ENCODE assay signal across 21 cellular contexts in the genomic region with DNA sequence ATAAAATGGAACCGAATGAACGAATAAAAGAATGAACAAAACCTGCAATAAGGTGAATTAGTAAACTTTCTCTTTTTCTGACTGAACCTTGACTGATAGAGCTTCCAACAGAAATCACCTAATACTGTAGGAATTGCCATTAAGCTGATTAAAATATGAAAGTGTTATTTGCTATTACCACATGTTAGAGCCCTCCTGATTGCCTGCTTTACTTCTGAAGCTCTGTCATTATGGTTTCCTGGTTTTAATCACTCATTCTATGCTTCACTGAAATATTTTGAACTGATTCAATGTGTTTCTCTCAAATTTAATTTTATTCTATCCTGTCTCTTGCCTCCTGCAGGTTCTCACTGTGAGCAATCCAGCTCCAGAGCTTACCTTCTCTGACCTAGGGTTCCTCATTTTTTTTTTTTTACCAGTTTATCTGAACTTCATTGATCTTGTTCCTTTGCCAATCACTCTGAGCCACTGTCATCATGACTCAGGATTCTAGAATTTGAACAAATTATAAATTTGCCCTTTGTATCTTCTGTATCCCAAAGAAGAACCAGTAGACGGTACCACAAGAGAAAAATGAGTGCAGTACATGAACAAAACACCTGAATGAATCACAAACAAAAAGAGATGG. TPM values are rescaled to one million over a fixed set of nuclear protein-coding genes. Genes with fewer than 3 reads are reported as not detected.
DNase-seq lines count a peak whose midpoint lies in the region; ATAC-seq and TF ChIP-seq lines count a peak whose summit lies in the region.
"Had no signal": no experiment of that assay in that cellular context is flagged by ENCODE, and none has a peak within 500 bp of the region (broad histone marks: within the 10 kb centered on the region; RNA-seq: fewer than 3 reads in every experiment).

No MANE protein-coding gene starts in this region.

- CTCF ChIA-PET in Caco-2 (lab: Charles Lee): no interaction called here

- 80 to 89% methylated on average over 3 of the region's 3 CpGs for WGBS in tibial nerve, 2 donors

- intact Hi-C loops in Caco-2 (cut with micrococcal nuclease; ENCODE audit: unreplicated experiment): no loop called here

- no peaks in the 10 kb centered on the region for H3K27me3 Mint-ChIP-seq in Caco-2 (ENCODE audit: insufficient read depth, unreplicated experiment)
- H3K27me3 Mint-ChIP-seq: CD4-positive, CD25-positive, alpha-beta regulatory T cell had no signal

- peaks cover 4% of the 10 kb centered on the region; the same call in 1 of the 2 replicates for H3K9me3 ChIP-seq in Caco-2
- no peaks in the 10 kb centered on the region for H3K9me3 ChIP-seq in tibial nerve

- H3K4me3 ChIP-seq in retinal pigment epithelial cell (ENCODE audit: low read length): no peak overlapping the region
- no peak overlapping the region for H3K4me3 ChIP-seq in Caco-2 (ENCODE audit: low read depth, low read length)
- no peak overlapping the region for H3K4me3 ChIP-seq in tibial nerve
- H3K4me3 ChIP-seq: PC-9, SK-N-MC had no signal

- ATAC-seq in GM18861 (IDR thresholded peaks at IDR 0.05; ENCODE audit: unreplicated experiment): peak; percentile 64
- peak; percentile 39 for ATAC-seq in HG02678 (IDR thresholded peaks at IDR 0.05; ENCODE audit: unreplicated experiment)
- ATAC-seq in HG03378 (IDR thresholded peaks at IDR 0.05; ENCODE audit: unreplicated experiment): peak; percentile 51
- no peak for ATAC-seq in GM19351 (IDR thresholded peaks at IDR 0.05; ENCODE audit: unreplicated experiment)

- POLR2A ChIA-PET in Caco-2 (lab: Charles Lee): no interaction called here

- H3K4me3 Mint-ChIP-seq in Caco-2 (ENCODE audit: unreplicated experiment): no peak overlapping the region
- H3K4me3 Mint-ChIP-seq: CD4-positive, CD25-positive, alpha-beta regulatory T cell had no signal

- H3K27me3 ChIP-seq in Caco-2 (replicated peaks; ENCODE audit: control insufficient read depth, insufficient read depth, low read length) (no peaks in the 10 kb centered on the region), tibial nerve (no peaks in the 10 kb centered on the region)

- peak; percentile 19 for DNase-seq in retinal pigment epithelial cell (ENCODE audit: low read depth)
- DNase-seq in Caco-2: no peak
- no peak for DNase-seq in tibial nerve (ENCODE audit: low spot score in 2 of 2)
- DNase-seq: ACHN; CD4-positive, CD25-positive, alpha-beta regulatory T cell; DMS79 treated with DMSO at 0.1 percent for 48 hours; GDM1; H7; Karpas-422; MM.1S; NCI-H1105; NCI-H187; NCI-H446 treated with DMSO at 0.1 percent for 48 hours; NCI-H748 treated with DMSO at 0.1 percent for 48 hours; PC-9; T-helper 1 cell had no signal

- BruUV-seq in Caco-2 (replicated peaks; lab: Mats Ljungman, UMichigan): no TSS peak

- no peak for TF ChIP-seq EP300 in tibial nerve (IDR thresholded peaks at IDR 0.05)

- no peaks in the 10 kb centered on the region for H3K36me3 Mint-ChIP-seq in Caco-2 (ENCODE audit: insufficient read depth, unreplicated experiment)
- H3K36me3 Mint-ChIP-seq: CD4-positive, CD25-positive, alpha-beta regulatory T cell had no signal

- TF ChIP-seq POLR2A in tibial nerve (IDR thresholded peaks at IDR 0.05): no peak

- peaks cover 47% of the 10 kb centered on the region for H3K9me3 Mint-ChIP-seq in Caco-2 (ENCODE audit: unreplicated experiment)

- no peak for TF ChIP-seq CTCF in retinal pigment epithelial cell (conservative IDR thresholded peaks at IDR 0.05; ENCODE audit: low read depth, low read length)
- no peak for TF ChIP-seq CTCF in Caco-2 (IDR thresholded peaks at IDR 0.05; ENCODE audit: insufficient read depth in 1 of 2, low read depth in 1 of 2, low read length in 1 of 2, severe bottlenecking in 1 of 2, unreplicated experiment in 1 of 2)
- no peak for TF ChIP-seq CTCF in tibial nerve (IDR thresholded peaks at IDR 0.05)

- H3K4me1 Mint-ChIP-seq in Caco-2 (ENCODE audit: low read depth, unreplicated experiment): no peaks in the 10 kb centered on the region
- H3K4me1 Mint-ChIP-seq: CD4-positive, CD25-positive, alpha-beta regulatory T cell had no signal

- no peak overlapping the region for H3K27ac ChIP-seq in tibial nerve
- H3K27ac ChIP-seq: PC-9, SK-N-MC had no signal

- H3K4me1 ChIP-seq in Caco-2 (no peaks in the 10 kb centered on the region; the same call in 1 of the 2 replicates), tibial nerve (no peaks in the 10 kb centered on the region)

- H3K27ac Mint-ChIP-seq in Caco-2 (ENCODE audit: unreplicated experiment): no peak overlapping the region
- H3K27ac Mint-ChIP-seq: CD4-positive, CD25-positive, alpha-beta regulatory T cell had no signal

- H3K36me3 ChIP-seq in Caco-2 (ENCODE audit: control insufficient read depth, insufficient read depth, low read length) (no peaks in the 10 kb centered on the region), tibial nerve (no peaks in the 10 kb centered on the region)

RNA-seq across cellular contexts. Expression of gene UGT2B15, which starts 48.1 kb away (rescaled TPM):
- total RNA-seq in Caco-2 (2022) (0.32 and 0.42 TPM in 2 replicates), tibial nerve (not detected)
- total RNA-seq: CD4-positive, CD25-positive, alpha-beta regulatory T cell; H7; PC-9 had no signal
